ENCODE assay signal across 13 cellular contexts in genomic region chr1:236829085-236829484, GRCh38. TPM values are rescaled to one million over a fixed set of nuclear protein-coding genes. Genes with fewer than 3 reads are reported as not detected.
A peak's percentile ranks its signal among the peaks of the same experiment; 100 is the strongest.
DNase-seq lines count a peak whose midpoint lies in the region; ATAC-seq and TF ChIP-seq lines count a peak whose summit lies in the region.
"Had no signal": no experiment of that assay in that cellular context is flagged by ENCODE, and none has a peak within 500 bp of the region (broad histone marks: within the 10 kb centered on the region; RNA-seq: fewer than 3 reads in every experiment).

No MANE protein-coding gene starts in this region.

- no peak for TF ChIP-seq CTCF in right atrium auricular region (IDR thresholded peaks at IDR 0.05)
- no peak for TF ChIP-seq CTCF in psoas muscle (IDR thresholded peaks at IDR 0.05)

- peak overlapping the region; percentile 27 to 74 for H3K27ac ChIP-seq in right atrium auricular region
- H3K27ac ChIP-seq in psoas muscle = peak overlapping the region; percentile 56
- H3K27ac ChIP-seq: 22Rv1, BLaER1 had no signal

- H3K4me1 ChIP-seq in right atrium auricular region = peaks cover 0 to 22% of the 10 kb centered on the region in 2 donors
- peaks cover 4% of the 10 kb centered on the region for H3K4me1 ChIP-seq in psoas muscle
- H3K4me1 ChIP-seq: BLaER1, HAP-1 had no signal

- WGBS in psoas muscle, 3 donors = 85 to 96% (median 96%) methylated on average over 3 of the region's 3 CpGs

- intact Hi-C loops in cardiac septum (cut with DNase I) = no loop called here
- intact Hi-C loops in psoas muscle (cut with DNase I) = no loop called here

- H3K27me3 ChIP-seq in right atrium auricular region = no peaks in the 10 kb centered on the region
- no peaks in the 10 kb centered on the region for H3K27me3 ChIP-seq in psoas muscle (ENCODE audit: insufficient read depth in 3 of 3, low read length in 2 of 3)
- H3K27me3 ChIP-seq: BLaER1 had no signal

- peak; percentile 70 to 84 (median 78) for ATAC-seq in psoas muscle

- H3K4me3 ChIP-seq in right atrium auricular region = no peak overlapping the region
- no peak overlapping the region for H3K4me3 ChIP-seq in psoas muscle
- H3K4me3 ChIP-seq: BLaER1, HAP-1 had no signal

- DNase-seq in DMS 273 (lab: John Stamatoyannopoulos, UW; ENCODE audit: unreplicated experiment) = peak; percentile 3
- DNase-seq in DMS 273 treated with DMSO at 0.1 percent for 48 hours (lab: John Stamatoyannopoulos, UW) = no peak
- no peak for DNase-seq in right atrium auricular region (ENCODE audit: low spot score)
- no peak for DNase-seq in cardiac septum (ENCODE audit: low spot score)
- DNase-seq in psoas muscle = no peak
- no peak for DNase-seq in NCI-H524 (lab: John Stamatoyannopoulos, UW)
- no peak for DNase-seq in pons (ENCODE audit: low spot score)
- DNase-seq: CD8-positive, alpha-beta memory T cell; DMS153; GF-D8 had no signal

- no peaks in the 10 kb centered on the region for H3K9me3 ChIP-seq in right atrium auricular region
- H3K9me3 ChIP-seq in psoas muscle = no peaks in the 10 kb centered on the region
- H3K9me3 ChIP-seq: BLaER1, HAP-1 had no signal

- H3K36me3 ChIP-seq in right atrium auricular region (peaks cover 43% of the 10 kb centered on the region), psoas muscle (ENCODE audit: insufficient read depth in 1 of 2, low read depth in 1 of 2) (peaks cover 16 to 98% of the 10 kb centered on the region in 2 donors)

RNA-seq across cellular contexts. Expression of gene MTR, which starts 34.0 kb away (rescaled TPM):
- total RNA-seq in right atrium auricular region (10 to 100 TPM; 21.8 to 30.4 TPM), cardiac septum (58.8 TPM), psoas muscle (10 to 100 TPM; 51.3 to 66.2 (median 53.6) TPM)
- 10 to 100 TPM in 1 of 3 donors, 1 to 10 TPM in 2; 6.8 to 12.2 (median 7.7) TPM for polyA plus RNA-seq in psoas muscle
